Comparison of ENCODE assay signal across 8 cellular contexts in genomic region chr5:139787568-139788293, GRCh38. TPM values are rescaled to one million over a fixed set of nuclear protein-coding genes. Genes with fewer than 3 reads are reported as not detected.
A peak's percentile ranks its signal among the peaks of the same experiment; 100 is the strongest.
DNase-seq lines count a peak whose midpoint lies in the region; ATAC-seq and TF ChIP-seq lines count a peak whose summit lies in the region.

No MANE protein-coding gene starts in this region.

- DNase-seq in DMS153 treated with DMSO at 0.1 percent for 48 hours (lab: John Stamatoyannopoulos, UW; ENCODE audit: unreplicated experiment) (peak; percentile 4), LHCN-M2 (ENCODE audit: low read depth) (peak; percentile 67), SK-MEL-5 (ENCODE audit: low read depth, low spot score) (peak; percentile 86), globus pallidus (ENCODE audit: low spot score) (peak; percentile 91), occipital lobe (lab: John Stamatoyannopoulos, UW) (peak; percentile 87), suprapubic skin (ENCODE audit: low spot score in 2 of 2) (peak; percentile 93 to 94)
- DNase-seq in activated naive CD4-positive, alpha-beta T cell treated with anti-CD3 and anti-CD28 coated beads, Interleukin-2, amount 10 ng/mL, durations not matched to agents 7 days and 5 days, result peak; percentile 86

- TF ChIP-seq CTCF in suprapubic skin (IDR thresholded peaks at IDR 0.05), result peak; percentile 91 to 99

- peaks cover 13% of the 10 kb centered on the region for H3K4me1 Mint-ChIP-seq in activated naive CD4-positive, alpha-beta T cell treated with anti-CD3 and anti-CD28 coated beads, Interleukin-2, amount 10 ng/mL, durations not matched to agents 7 days and 5 days

- no peaks in the 10 kb centered on the region for H3K27me3 ChIP-seq in suprapubic skin

- H3K4me1 ChIP-seq in suprapubic skin, result peaks cover 13% of the 10 kb centered on the region

- H3K27me3 Mint-ChIP-seq in activated naive CD4-positive, alpha-beta T cell treated with anti-CD3 and anti-CD28 coated beads, Interleukin-2, amount 10 ng/mL, durations not matched to agents 7 days and 5 days, result peaks cover 91% of the 10 kb centered on the region

- no peaks in the 10 kb centered on the region for H3K36me3 Mint-ChIP-seq in activated naive CD4-positive, alpha-beta T cell treated with anti-CD3 and anti-CD28 coated beads, Interleukin-2, amount 10 ng/mL, durations not matched to agents 7 days and 5 days

- no peak for TF ChIP-seq POLR2A in suprapubic skin (IDR thresholded peaks at IDR 0.05)

- peak; percentile 71 for ATAC-seq in GM21786 (IDR thresholded peaks at IDR 0.05; ENCODE audit: unreplicated experiment)

- H3K27ac ChIP-seq in suprapubic skin, result peak overlapping the region; percentile 50

- CTCF ChIA-PET in activated naive CD4-positive, alpha-beta T cell treated with anti-CD3 and anti-CD28 coated beads, Interleukin-2, amount 10 ng/mL, durations not matched to agents 7 days and 5 days (lab: Charles Lee), result interaction anchor here (0.6 to 7.1 kb wide), 36 partner anchors 11 to 371 kb away, joined by 3 to 119 read pairs (median 4); no protein-coding TSS in a partner anchor

- peak overlapping the region; percentile 58 for H3K4me3 ChIP-seq in suprapubic skin

- 0% methylated on average over 17 of the region's 57 CpGs for WGBS in suprapubic skin

- no peaks in the 10 kb centered on the region for H3K36me3 ChIP-seq in suprapubic skin

- H3K9me3 Mint-ChIP-seq in activated naive CD4-positive, alpha-beta T cell treated with anti-CD3 and anti-CD28 coated beads, Interleukin-2, amount 10 ng/mL, durations not matched to agents 7 days and 5 days, result no peaks in the 10 kb centered on the region

- TF ChIP-seq EP300 in suprapubic skin (IDR thresholded peaks at IDR 0.05), result no peak

- in situ Hi-C loops in SK-MEL-5 (cut with HindIII; ENCODE audit: low pct_unique_long_range_greater_than_20kb, low sequenced_read_pairs), result no loop called here

- H3K4me3 Mint-ChIP-seq in activated naive CD4-positive, alpha-beta T cell treated with anti-CD3 and anti-CD28 coated beads, Interleukin-2, amount 10 ng/mL, durations not matched to agents 7 days and 5 days, result peak overlapping the region; percentile 70

- no peak overlapping the region for H3K27ac Mint-ChIP-seq in activated naive CD4-positive, alpha-beta T cell treated with anti-CD3 and anti-CD28 coated beads, Interleukin-2, amount 10 ng/mL, durations not matched to agents 7 days and 5 days

- H3K9me3 ChIP-seq in suprapubic skin, result no peaks in the 10 kb centered on the region

RNA-seq across cellular contexts. Expression of gene PSD2, which starts 7.9 kb away (rescaled TPM):
- not detected in 2 replicates for total RNA-seq in LHCN-M2 (2014; rRNA removed)
- polyA plus RNA-seq in LHCN-M2 (2012), result 0.06 TPM
- 0.08 TPM in 2 replicates for total RNA-seq in SK-MEL-5 (2014; rRNA removed; shearing (Covaris generic))
- polyA plus RNA-seq in SK-MEL-5 (2015; cell fraction: cytosol; rRNA removed), result 0.43 and 0.72 TPM in 2 replicates
- 1.5 and 2.1 TPM in 2 replicates for polyA plus RNA-seq in SK-MEL-5 (2015; cell fraction: nucleus; rRNA removed)
- 17.0 TPM for total RNA-seq in occipital lobe
- under 1 TPM in 3 of 4 donors, not detected in 1; 0.08 to 0.13 (median 0.10) TPM for total RNA-seq in suprapubic skin

Comparison
In these comparisons a context has a peak if more than half of its experiments do, and no peak if none do; other contexts are left out.
1. Peak in every context shown above with its lines: DNase-seq, ATAC-seq, H3K4me3 ChIP-seq and H3K27ac ChIP-seq.
2. DNase-seq: peak in every context shown above with its lines; median percentile 94 in suprapubic skin; 91 in globus pallidus; 87 in occipital lobe; 86 in SK-MEL-5; 86 in activated naive CD4-positive, alpha-beta T cell treated with anti-CD3 and anti-CD28 coated beads, Interleukin-2, amount 10 ng/mL, durations not matched to agents 7 days and 5 days; 67 in LHCN-M2; 4 in DMS153 treated with DMSO at 0.1 percent for 48 hours.
3. RNA of gene PSD2, which starts 7.9 kb away (total RNA-seq): 17.0 TPM in occipital lobe (single experiment); 0.08 to 0.13 TPM in suprapubic skin, 0.08 TPM in SK-MEL-5 and not detected in LHCN-M2; every median in the first group is over 10 times any median in the second.